ENCODE assay signal across 31 cellular contexts in genomic region chr3:124514681-124515080, GRCh38.
DNase-seq lines count a peak whose midpoint lies in the region; ATAC-seq, FAIRE-seq and TF ChIP-seq lines count a peak whose summit lies in the region.
"Had no signal": no experiment of that assay in that cellular context is flagged by ENCODE, and none has a peak within 500 bp of the region (broad histone marks: within the 10 kb centered on the region; RNA-seq: fewer than 3 reads in every experiment).

No MANE protein-coding gene starts in this region.

- H3K27ac ChIP-seq in psoas muscle, result no peak overlapping the region
- H3K27ac ChIP-seq: neural progenitor cell, parathyroid adenoma, right lobe of liver, RWPE1, SK-N-MC had no signal

- peaks cover 21% of the 10 kb centered on the region for H3K36me3 Mint-ChIP-seq in nephron (ENCODE audit: low read depth)
- H3K36me3 Mint-ChIP-seq: activated naive CD4-positive, alpha-beta T cell treated with anti-CD3 and anti-CD28 coated beads, Interleukin-2, amount 50 U/mL, for 72 hours; CD8-positive, alpha-beta T cell; neural progenitor cell; stimulated activated effector memory CD8-positive, alpha-beta T cell treated with anti-CD3 and anti-CD28 coated beads, Interleukin-12 subunit alpha, Interleukin-12 subunit beta, amount 100 ng/mL, for 72 hours had no signal

- H3K9me3 ChIP-seq in psoas muscle, result no peaks in the 10 kb centered on the region
- H3K9me3 ChIP-seq: right lobe of liver, testis had no signal

- H3K4me1 Mint-ChIP-seq in nephron, result peaks cover 12% of the 10 kb centered on the region
- H3K4me1 Mint-ChIP-seq: stimulated activated effector memory CD8-positive, alpha-beta T cell treated with anti-CD3 and anti-CD28 coated beads, Interleukin-12 subunit alpha, Interleukin-12 subunit beta, amount 100 ng/mL, for 72 hours had no signal

- ATAC-seq in psoas muscle (no peak), GM18909 (IDR thresholded peaks at IDR 0.05; ENCODE audit: poor library complexity, unreplicated experiment) (no peak)
- ATAC-seq: activated CD8-positive, alpha-beta T cell treated with anti-CD3 and anti-CD28 coated beads for 36 hours; activated naive CD4-positive, alpha-beta T cell treated with anti-CD3 and anti-CD28 coated beads, Interleukin-2, amount 50 U/mL, for 72 hours; CD8-positive, alpha-beta T cell; K562; right lobe of liver; stimulated activated effector memory CD8-positive, alpha-beta T cell treated with anti-CD3 and anti-CD28 coated beads, Interleukin-12 subunit alpha, Interleukin-12 subunit beta, amount 100 ng/mL, for 72 hours; T-helper 17 cell had no signal

- intact Hi-C loops in psoas muscle (cut with DNase I), result no loop called here

- FAIRE-seq in RCC 7860 (lab: Jason Lieb, UNC) (peak; percentile 94), GM12891 (lab: Jason Lieb, UNC) (no peak)
- FAIRE-seq: astrocyte, endothelial cell of umbilical vein, K562 had no signal

- H3K36me3 ChIP-seq in psoas muscle (ENCODE audit: insufficient read depth in 1 of 2, low read depth in 1 of 2), result peaks cover 0 to 3% of the 10 kb centered on the region in 2 donors
- H3K36me3 ChIP-seq: neural progenitor cell, right lobe of liver had no signal

- peak overlapping the region in 2 of 3 experiments; percentile 3 to 81 for H3K27ac Mint-ChIP-seq in nephron
- H3K27ac Mint-ChIP-seq: activated CD8-positive, alpha-beta T cell treated with anti-CD3 and anti-CD28 coated beads for 36 hours; activated naive CD4-positive, alpha-beta T cell treated with anti-CD3 and anti-CD28 coated beads, Interleukin-2, amount 50 U/mL, for 72 hours; activated T-helper 2 cell treated with anti-CD3 and anti-CD28 coated beads, Interferon-gamma antibody, Interleukin-2, Interleukin-4, amounts not matched to agents 10 μg/mL and 5 μg/mL and 100 μg/mL, durations not matched to agents 14 hours and 24 hours and 36 hours; CD8-positive, alpha-beta T cell; neural progenitor cell; stimulated activated effector memory CD8-positive, alpha-beta T cell treated with anti-CD3 and anti-CD28 coated beads, Interleukin-12 subunit alpha, Interleukin-12 subunit beta, amount 100 ng/mL, for 72 hours; T-helper 17 cell had no signal

- 79 to 87% (median 86%) methylated on average over 2 of the region's 2 CpGs for WGBS in psoas muscle, 3 donors

- peak; percentile 48 for DNase-seq in ACHN
- DNase-seq in RCC 7860 (ENCODE audit: low spot score), result peak; percentile 58
- DNase-seq in epithelial cell of esophagus (ENCODE audit: low read depth), result peak; percentile 49
- DNase-seq in psoas muscle, result no peak
- DNase-seq in GM12891 (ENCODE audit: insufficient read length, low spot score), result no peak
- DNase-seq in AG20443 (ENCODE audit: low spot score), result no peak
- DNase-seq: activated CD8-positive, alpha-beta T cell treated with anti-CD3 and anti-CD28 coated beads for 36 hours; AML-193; CD8-positive, alpha-beta T cell; DMS153; GF-D8; NCI-H2081; NCI-H2227 treated with DMSO at 0.1 percent for 48 hours; NCI-H748 treated with DMSO at 0.1 percent for 48 hours; right lobe of liver; stimulated activated CD4-positive, alpha-beta T cell treated with anti-CD3 and anti-CD28 coated beads, Interleukin-12 subunit alpha, Interleukin-12 subunit beta, amount 100 ng/mL, for 4 hours; stimulated activated CD4-positive, alpha-beta T cell treated with anti-CD3 and anti-CD28 coated beads, Interleukin-4, amount 100 ng/mL, for 1 hour; T-helper 17 cell; testis had no signal

- H3K4me1 ChIP-seq in psoas muscle, result no peaks in the 10 kb centered on the region
- H3K4me1 ChIP-seq: neural progenitor cell, parathyroid adenoma, right lobe of liver had no signal

- no peaks in the 10 kb centered on the region for H3K27me3 ChIP-seq in psoas muscle (ENCODE audit: insufficient read depth in 3 of 3, low read length in 2 of 3)
- H3K27me3 ChIP-seq: neural progenitor cell, right lobe of liver, testis had no signal

- no peaks in the 10 kb centered on the region for H3K9me3 Mint-ChIP-seq in nephron
- H3K9me3 Mint-ChIP-seq: activated CD8-positive, alpha-beta T cell treated with anti-CD3 and anti-CD28 coated beads for 36 hours; activated naive CD4-positive, alpha-beta T cell treated with anti-CD3 and anti-CD28 coated beads, Interleukin-2, amount 50 U/mL, for 72 hours; activated T-helper 2 cell treated with anti-CD3 and anti-CD28 coated beads, Interferon-gamma antibody, Interleukin-2, Interleukin-4, amounts not matched to agents 10 μg/mL and 5 μg/mL and 100 μg/mL, durations not matched to agents 14 hours and 24 hours and 36 hours; CD8-positive, alpha-beta T cell; neural progenitor cell; stimulated activated effector memory CD8-positive, alpha-beta T cell treated with anti-CD3 and anti-CD28 coated beads, Interleukin-12 subunit alpha, Interleukin-12 subunit beta, amount 100 ng/mL, for 72 hours had no signal

- in situ Hi-C loops in ACHN (cut with HindIII; ENCODE audit: low pct_ligation_motif_present, low pct_unique_long_range_greater_than_20kb, low sequenced_read_pairs), result no loop called here

- H3K4me3 Mint-ChIP-seq in nephron, result no peak overlapping the region
- H3K4me3 Mint-ChIP-seq: activated CD8-positive, alpha-beta T cell treated with anti-CD3 and anti-CD28 coated beads for 36 hours; CD8-positive, alpha-beta T cell; neural progenitor cell; stimulated activated effector memory CD8-positive, alpha-beta T cell treated with anti-CD3 and anti-CD28 coated beads, Interleukin-12 subunit alpha, Interleukin-12 subunit beta, amount 100 ng/mL, for 72 hours; T-helper 17 cell had no signal

- TF ChIP-seq POLR2A in GM12891 (IDR thresholded peaks at IDR 0.05; ENCODE audit: low read depth, low read length), result no peak

- TF ChIP-seq CTCF in epithelial cell of esophagus (IDR thresholded peaks at IDR 0.05; ENCODE audit: insufficient read depth, low read depth, low read length, missing control alignments), result no peak
- no peak for TF ChIP-seq CTCF in nephron (IDR thresholded peaks at IDR 0.05; ENCODE audit: unreplicated experiment in 3 of 3)
- TF ChIP-seq CTCF in psoas muscle (IDR thresholded peaks at IDR 0.05), result no peak

- H3K27me3 Mint-ChIP-seq in nephron (ENCODE audit: low read depth), result peaks cover 3% of the 10 kb centered on the region

- H3K4me3 ChIP-seq in epithelial cell of esophagus (ENCODE audit: low read length), result no peak overlapping the region
- H3K4me3 ChIP-seq in psoas muscle, result no peak overlapping the region
- H3K4me3 ChIP-seq: K562, neural progenitor cell, right lobe of liver, SK-N-MC, testis had no signal

TF ChIP-seq in GM12891, 5 proteins besides CTCF, POLR2A, EP300 and RAD21:
- no peak for TF ChIP-seq POU2F2 (IDR thresholded peaks at IDR 0.05; ENCODE audit: low read depth, low read length)
- TF ChIP-seq SPI1 (IDR thresholded peaks at IDR 0.05; ENCODE audit: low read depth, low read length), result no peak
- no peak for TF ChIP-seq POLR2AphosphoS5 (IDR thresholded peaks at IDR 0.05; ENCODE audit: low read depth, low read length)
- no peak for TF ChIP-seq TAF1 (IDR thresholded peaks at IDR 0.05; ENCODE audit: low read depth, low read length)
- no peak for TF ChIP-seq PAX5 (IDR thresholded peaks at IDR 0.05; ENCODE audit: insufficient read depth, low read length, severe bottlenecking)
TF ChIP-seq in GM12891: peak in this region for 0.

Comparison
In these comparisons a context has a peak if more than half of its experiments do, and no peak if none do; other contexts are left out.
1. DNase-seq: peak in ACHN (single experiment), RCC 7860 (single experiment) and epithelial cell of esophagus (single experiment); none in psoas muscle (0 of 2), GM12891 (single experiment) and AG20443 (single experiment).